ENCODE assay signal across 27 cellular contexts in the genomic region with DNA sequence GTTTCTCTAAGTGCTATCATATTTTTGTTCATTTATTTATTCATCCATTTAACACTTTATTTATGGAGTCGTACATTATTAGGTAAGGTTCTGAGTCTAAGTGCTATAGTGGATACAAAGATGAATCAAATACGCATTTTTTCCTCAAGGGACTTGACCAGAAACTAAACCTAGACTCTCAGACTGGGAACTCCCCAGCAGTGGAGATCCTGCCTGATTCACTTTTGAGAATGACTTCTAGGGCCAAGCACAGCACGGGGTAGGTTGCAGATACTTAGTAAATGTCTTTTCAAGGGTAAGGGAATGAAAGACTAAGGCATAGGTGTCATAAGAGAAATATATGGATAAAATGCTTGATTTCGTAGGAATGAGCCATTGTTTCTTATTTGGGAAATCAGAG. TPM values are rescaled to one million over a fixed set of nuclear protein-coding genes. Genes with fewer than 3 reads are reported as not detected.
A peak's percentile ranks its signal among the peaks of the same experiment; 100 is the strongest.
DNase-seq lines count a peak whose midpoint lies in the region; ATAC-seq lines count a peak whose summit lies in the region.
"Had no signal": no experiment of that assay in that cellular context is flagged by ENCODE, and none has a peak within 500 bp of the region (broad histone marks: within the 10 kb centered on the region; RNA-seq: fewer than 3 reads in every experiment).

No MANE protein-coding gene starts in this region.

- H3K27me3 ChIP-seq in CD8-positive, alpha-beta memory T cell (ENCODE audit: insufficient read depth, low read length, poor library complexity, severe bottlenecking): no peaks in the 10 kb centered on the region
- H3K27me3 ChIP-seq: ascending aorta, neutrophil, uterus had no signal

- peak; percentile 68 for ATAC-seq in GM18502 (IDR thresholded peaks at IDR 0.05; ENCODE audit: poor library complexity, unreplicated experiment)
- peak; percentile 54 for ATAC-seq in GM19395 (IDR thresholded peaks at IDR 0.05; ENCODE audit: unreplicated experiment)
- ATAC-seq in HG03354 (IDR thresholded peaks at IDR 0.05; ENCODE audit: poor library complexity, severe bottlenecking, unreplicated experiment): peak; percentile 56
- ATAC-seq in memory B cell (ENCODE audit: low read depth): peak; percentile 83
- no peak for ATAC-seq in GM19455 (IDR thresholded peaks at IDR 0.05; ENCODE audit: unreplicated experiment)
- no peak for ATAC-seq in activated T-cell treated with anti-CD3 and anti-CD28 coated beads, Interleukin-2, amount 50 U/mL, for 72 hours (replicated peaks in 1 of 2)
- ATAC-seq: HepG2, left ventricle myocardium superior had no signal

- no peak overlapping the region for H3K4me3 Mint-ChIP-seq in memory B cell
- H3K4me3 Mint-ChIP-seq in CD8-positive, alpha-beta memory T cell: no peak overlapping the region
- H3K4me3 Mint-ChIP-seq in activated T-cell treated with anti-CD3 and anti-CD28 coated beads, Interleukin-2, amount 50 U/mL, for 72 hours: no peak overlapping the region
- H3K4me3 Mint-ChIP-seq: activated CD4-positive, alpha-beta memory T cell treated with anti-CD3 and anti-CD28 coated beads, Interleukin-2, amount 10 ng/mL, durations not matched to agents 7 days and 5 days; activated naive CD4-positive, alpha-beta T cell treated with anti-CD3 and anti-CD28 coated beads, Interleukin-2, amount 10 ng/mL, durations not matched to agents 7 days and 5 days; CD4-positive, alpha-beta T cell; T-helper 1 cell treated with Interleukin-12 subunit alpha and Interleukin-12 subunit beta and Interleukin-4 antibody, amounts not matched to agents 30 μg/mL and 1 μg/mL, for 36 hours had no signal

- no peaks in the 10 kb centered on the region for H3K27me3 Mint-ChIP-seq in memory B cell
- no peaks in the 10 kb centered on the region for H3K27me3 Mint-ChIP-seq in CD8-positive, alpha-beta memory T cell
- H3K27me3 Mint-ChIP-seq in activated T-cell treated with anti-CD3 and anti-CD28 coated beads, Interleukin-2, amount 50 U/mL, for 72 hours (ENCODE audit: low read depth): no peaks in the 10 kb centered on the region
- H3K27me3 Mint-ChIP-seq: activated CD4-positive, alpha-beta memory T cell treated with anti-CD3 and anti-CD28 coated beads, Interleukin-2, amount 10 ng/mL, durations not matched to agents 7 days and 5 days; activated naive CD4-positive, alpha-beta T cell treated with anti-CD3 and anti-CD28 coated beads, Interleukin-2, amount 10 ng/mL, durations not matched to agents 7 days and 5 days; CD4-positive, alpha-beta T cell had no signal

- peaks cover 35% of the 10 kb centered on the region for H3K4me1 Mint-ChIP-seq in memory B cell
- peaks cover 24 to 64% (median 63%) of the 10 kb centered on the region in 3 donors for H3K4me1 Mint-ChIP-seq in CD8-positive, alpha-beta memory T cell
- H3K4me1 Mint-ChIP-seq in activated T-cell treated with anti-CD3 and anti-CD28 coated beads, Interleukin-2, amount 50 U/mL, for 72 hours (ENCODE audit: low read depth): peaks cover 41% of the 10 kb centered on the region

- peaks cover 32% of the 10 kb centered on the region for H3K36me3 Mint-ChIP-seq in memory B cell
- peaks cover 11 to 32% (median 21%) of the 10 kb centered on the region in 3 donors for H3K36me3 Mint-ChIP-seq in CD8-positive, alpha-beta memory T cell
- peaks cover 10 to 21% of the 10 kb centered on the region in 2 donors for H3K36me3 Mint-ChIP-seq in activated T-cell treated with anti-CD3 and anti-CD28 coated beads, Interleukin-2, amount 50 U/mL, for 72 hours (ENCODE audit: insufficient read depth in 2 of 2)

- peaks cover 3% of the 10 kb centered on the region for H3K4me1 ChIP-seq in CD8-positive, alpha-beta memory T cell (ENCODE audit: insufficient read depth, low read length)
- H3K4me1 ChIP-seq: uterus had no signal

- peak overlapping the region; percentile 5 for H3K27ac Mint-ChIP-seq in memory B cell
- no peak overlapping the region for H3K27ac Mint-ChIP-seq in CD8-positive, alpha-beta memory T cell
- no peak overlapping the region for H3K27ac Mint-ChIP-seq in activated T-cell treated with anti-CD3 and anti-CD28 coated beads, Interleukin-2, amount 50 U/mL, for 72 hours
- H3K27ac Mint-ChIP-seq: activated CD4-positive, alpha-beta memory T cell treated with anti-CD3 and anti-CD28 coated beads, Interleukin-2, amount 10 ng/mL, durations not matched to agents 7 days and 5 days; activated naive CD4-positive, alpha-beta T cell treated with anti-CD3 and anti-CD28 coated beads, Interleukin-2, amount 10 ng/mL, durations not matched to agents 7 days and 5 days; CD4-positive, alpha-beta T cell; T-helper 1 cell treated with Interleukin-12 subunit alpha and Interleukin-12 subunit beta and Interleukin-4 antibody, amounts not matched to agents 30 μg/mL and 1 μg/mL, for 36 hours had no signal

- DNase-seq in memory B cell (ENCODE audit: low spot score in 2 of 2) (no peak), ecto neural progenitor cell (ENCODE audit: low spot score) (no peak)
- DNase-seq in CD8-positive, alpha-beta memory T cell: no peak
- DNase-seq in activated T-cell treated with anti-CD3 and anti-CD28 coated beads, Interleukin-2, amount 50 U/mL, for 72 hours: no peak
- DNase-seq: activated CD4-positive, alpha-beta memory T cell treated with anti-CD3 and anti-CD28 coated beads, Interleukin-2, amount 10 ng/mL, durations not matched to agents 7 days and 5 days; activated naive CD4-positive, alpha-beta T cell treated with anti-CD3 and anti-CD28 coated beads, Interleukin-2, amount 10 ng/mL, durations not matched to agents 7 days and 5 days; CD4-positive, alpha-beta T cell; cerebellar nuclear complex; DMS53; glutamatergic neuron; GM23248; left ventricle myocardium superior; NCI-H1417; NCI-H69; SIG-M5; stimulated activated CD4-positive, alpha-beta T cell treated with anti-CD3 and anti-CD28 coated beads, Interleukin-12 subunit alpha, Interleukin-12 subunit beta, amount 100 ng/mL, for 4 hours; stimulated activated CD8-positive, alpha-beta memory T cell treated with anti-CD3 and anti-CD28 coated beads, Interleukin-4, amount 100 ng/mL, for 48 hours; uterus had no signal

- POLR2A ChIA-PET in CD8-positive, alpha-beta memory T cell (lab: Charles Lee): no interaction called here

- H3K36me3 ChIP-seq in CD8-positive, alpha-beta memory T cell (ENCODE audit: insufficient read depth, low read length): no peaks in the 10 kb centered on the region
- H3K36me3 ChIP-seq: ascending aorta, neutrophil, uterus had no signal

- no peak overlapping the region for H3K27ac ChIP-seq in CD8-positive, alpha-beta memory T cell (ENCODE audit: low read depth, low read length)
- H3K27ac ChIP-seq: ascending aorta, GM23248, neutrophil, uterus, VCaP had no signal

- H3K9me3 ChIP-seq in CD8-positive, alpha-beta memory T cell (ENCODE audit: low read length): no peaks in the 10 kb centered on the region
- H3K9me3 ChIP-seq: ascending aorta, neutrophil, uterus had no signal

- no peak overlapping the region for H3K4me3 ChIP-seq in CD8-positive, alpha-beta memory T cell (ENCODE audit: low read length)
- H3K4me3 ChIP-seq: ascending aorta, GM23248, uterus had no signal

- CTCF ChIA-PET in CD8-positive, alpha-beta memory T cell (lab: Charles Lee): no interaction called here

- no peaks in the 10 kb centered on the region for H3K9me3 Mint-ChIP-seq in memory B cell
- no peaks in the 10 kb centered on the region for H3K9me3 Mint-ChIP-seq in CD8-positive, alpha-beta memory T cell
- peaks cover 0 to 3% of the 10 kb centered on the region in 2 donors for H3K9me3 Mint-ChIP-seq in activated T-cell treated with anti-CD3 and anti-CD28 coated beads, Interleukin-2, amount 50 U/mL, for 72 hours
- H3K9me3 Mint-ChIP-seq: activated naive CD4-positive, alpha-beta T cell treated with anti-CD3 and anti-CD28 coated beads, Interleukin-2, amount 10 ng/mL, durations not matched to agents 7 days and 5 days; CD4-positive, alpha-beta T cell; T-helper 1 cell treated with Interleukin-12 subunit alpha and Interleukin-12 subunit beta and Interleukin-4 antibody, amounts not matched to agents 30 μg/mL and 1 μg/mL, for 36 hours had no signal

RNA-seq across cellular contexts. Expression of a gene that starts 7.2 kb away (rescaled TPM):
- 10 to 100 TPM; 13.2 to 13.6 TPM for total RNA-seq in CD8-positive, alpha-beta memory T cell
- 13.7 TPM for polyA plus RNA-seq in CD8-positive, alpha-beta memory T cell
- 10 to 100 TPM; 20.2 to 23.5 TPM for total RNA-seq in activated T-cell treated with anti-CD3 and anti-CD28 coated beads, Interleukin-2, amount 50 U/mL, for 72 hours

RNA-seq across cellular contexts. Expression of a gene that starts 38.5 kb away (rescaled TPM):
- total RNA-seq in CD8-positive, alpha-beta memory T cell: 1 to 10 TPM; 4.5 to 4.9 TPM
- polyA plus RNA-seq in CD8-positive, alpha-beta memory T cell: 17.3 TPM
- total RNA-seq in activated T-cell treated with anti-CD3 and anti-CD28 coated beads, Interleukin-2, amount 50 U/mL, for 72 hours: 10 to 100 TPM; 18.6 to 48.8 TPM
- total RNA-seq: HepG2 had no signal

Comparison
In these comparisons a context has a peak if more than half of its experiments do, and no peak if none do; other contexts are left out.
1. ATAC-seq: peak in GM18502 (single experiment), GM19395 (single experiment), HG03354 (single experiment) and memory B cell (single experiment); none in GM19455 (single experiment) and activated T-cell treated with anti-CD3 and anti-CD28 coated beads, Interleukin-2, amount 50 U/mL, for 72 hours (0 of 2).